In the genomic region with DNA sequence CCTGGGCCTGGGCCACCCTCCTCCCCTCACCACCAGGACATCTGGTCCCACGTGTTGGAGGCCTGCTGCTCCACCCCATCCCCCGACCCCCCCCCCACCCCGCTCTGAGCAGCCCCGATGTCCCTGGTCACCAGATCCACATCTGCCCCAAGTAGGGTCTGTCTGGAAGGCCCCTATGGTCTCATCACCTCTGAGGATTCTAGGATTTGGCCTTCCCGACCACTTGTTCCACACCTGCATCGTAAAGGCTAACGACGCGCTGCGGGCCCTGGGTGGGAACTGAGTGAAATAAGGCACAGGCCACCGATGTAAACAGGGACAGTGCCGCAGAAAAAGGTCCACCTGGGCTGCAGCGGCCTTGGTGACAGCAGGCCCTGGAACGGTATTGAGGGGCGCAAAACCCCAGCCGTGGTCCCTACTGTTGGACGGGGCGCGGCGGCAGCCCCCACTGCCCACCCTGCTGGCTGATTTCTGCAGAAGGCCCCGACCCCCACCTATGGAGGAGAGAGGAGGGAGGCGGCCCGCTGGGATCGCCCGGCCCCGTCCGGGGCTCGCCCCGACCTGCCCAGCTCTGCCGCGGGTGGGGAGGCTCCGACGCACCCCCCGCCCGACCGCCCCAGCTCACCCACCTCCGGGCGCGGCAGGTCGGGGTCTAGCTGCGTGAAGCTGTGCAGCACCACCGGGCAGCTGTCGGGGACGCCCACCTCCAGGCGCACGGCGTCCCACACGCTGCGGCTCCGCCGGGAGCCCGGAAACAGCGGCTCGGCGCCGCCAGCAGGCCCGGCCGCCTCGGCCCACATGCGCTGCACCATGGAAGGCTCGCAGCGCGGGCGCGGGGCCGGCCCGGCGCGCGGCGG, we compare ENCODE assay signal across 8 cellular contexts.
DNase-seq lines count a peak whose midpoint lies in the region; ATAC-seq lines count a peak whose summit lies in the region.

No MANE protein-coding gene starts in this region.

- peak; percentile 16 for ATAC-seq in HG03521 (IDR thresholded peaks at IDR 0.05; ENCODE audit: unreplicated experiment)
- ATAC-seq in stimulated activated naive CD8-positive, alpha-beta T cell treated with anti-CD3 and anti-CD28 coated beads, Interleukin-15, amount 100 ng/mL, for 72 hours = no peak

- no peaks in the 10 kb centered on the region for H3K36me3 Mint-ChIP-seq in activated naive CD8-positive, alpha-beta T cell

- DNase-seq in NCI-H146 (lab: John Stamatoyannopoulos, UW) = peak; percentile 38
- no peak for DNase-seq in NCI-H146 treated with DMSO at 0.1 percent for 48 hours (lab: John Stamatoyannopoulos, UW; ENCODE audit: unreplicated experiment)
- DNase-seq in stimulated activated naive CD8-positive, alpha-beta T cell treated with anti-CD3 and anti-CD28 coated beads, Interleukin-15, amount 100 ng/mL, for 72 hours = no peak
- no peak for DNase-seq in MV-4-11 (lab: John Stamatoyannopoulos, UW)
- DNase-seq in NOMO-1 (lab: John Stamatoyannopoulos, UW; ENCODE audit: unreplicated experiment in 2 of 2) = no peak

- H3K9me3 ChIP-seq in iPS-18c (ENCODE audit: control insufficient read depth, insufficient read depth, low read length) = no peaks in the 10 kb centered on the region

- peak overlapping the region; percentile 82 for H3K4me3 Mint-ChIP-seq in activated naive CD8-positive, alpha-beta T cell
- peak overlapping the region; percentile 77 to 80 for H3K4me3 Mint-ChIP-seq in stimulated activated naive CD8-positive, alpha-beta T cell treated with anti-CD3 and anti-CD28 coated beads, Interleukin-15, amount 100 ng/mL, for 72 hours

- H3K4me1 Mint-ChIP-seq in activated naive CD8-positive, alpha-beta T cell (ENCODE audit: low read depth) = peaks cover 54% of the 10 kb centered on the region
- peaks cover 81% of the 10 kb centered on the region for H3K4me1 Mint-ChIP-seq in stimulated activated naive CD8-positive, alpha-beta T cell treated with anti-CD3 and anti-CD28 coated beads, Interleukin-15, amount 100 ng/mL, for 72 hours

- H3K9me3 Mint-ChIP-seq in activated naive CD8-positive, alpha-beta T cell (ENCODE audit: low read depth) = no peaks in the 10 kb centered on the region
- H3K9me3 Mint-ChIP-seq in stimulated activated naive CD8-positive, alpha-beta T cell treated with anti-CD3 and anti-CD28 coated beads, Interleukin-15, amount 100 ng/mL, for 72 hours = no peaks in the 10 kb centered on the region

- H3K27ac Mint-ChIP-seq in activated naive CD8-positive, alpha-beta T cell = no peak overlapping the region
- H3K27ac Mint-ChIP-seq in stimulated activated naive CD8-positive, alpha-beta T cell treated with anti-CD3 and anti-CD28 coated beads, Interleukin-15, amount 100 ng/mL, for 72 hours = peak overlapping the region in 1 of 2 donors; percentile 83

- H3K4me3 ChIP-seq in iPS-18c (ENCODE audit: insufficient read depth, low read depth, low read length) = peak overlapping the region; percentile 66

- H3K27me3 Mint-ChIP-seq in activated naive CD8-positive, alpha-beta T cell = no peaks in the 10 kb centered on the region
- H3K27me3 Mint-ChIP-seq in stimulated activated naive CD8-positive, alpha-beta T cell treated with anti-CD3 and anti-CD28 coated beads, Interleukin-15, amount 100 ng/mL, for 72 hours = no peaks in the 10 kb centered on the region
